In genomic region chr22:21697021-21697771, GRCh38 we compare ENCODE assay signal across 16 cellular contexts. TPM values are rescaled to one million over a fixed set of nuclear protein-coding genes. Genes with fewer than 3 reads are reported as not detected.
DNase-seq lines count a peak whose midpoint lies in the region; ATAC-seq, FAIRE-seq and TF ChIP-seq lines count a peak whose summit lies in the region.
"Had no signal": no experiment of that assay in that cellular context is flagged by ENCODE, and none has a peak within 500 bp of the region (broad histone marks: within the 10 kb centered on the region; RNA-seq: fewer than 3 reads in every experiment).

No MANE protein-coding gene starts in this region.

- H3F3A ChIP-seq in smooth muscle cell (ENCODE audit: low read depth): no peaks in the 10 kb centered on the region

- no peak for FAIRE-seq in GM12878 (lab: Jason Lieb, UNC)

- RAD21 ChIA-PET in GM12878 (lab: Charles Lee; ENCODE audit: unreplicated experiment): interaction anchor here (0.9 kb wide), 2 partner anchors 15 to 16 kb away, joined by 3 read pairs; no protein-coding TSS in a partner anchor

- H3K4me2 ChIP-seq in GM12878 (ENCODE audit: control insufficient read depth, insufficient read depth) (no peak overlapping the region), smooth muscle cell (no peak overlapping the region)

- H3K27me3 ChIP-seq in GM12878 (replicated peaks in 1 of 2; ENCODE audit: control insufficient read depth in 2 of 2, insufficient read depth in 2 of 2, low read length in 1 of 2) (no peaks in the 10 kb centered on the region), left ventricle myocardium inferior (ENCODE audit: low read depth) (no peaks in the 10 kb centered on the region), stomach (no peaks in the 10 kb centered on the region), smooth muscle cell (ENCODE audit: low read depth) (no peaks in the 10 kb centered on the region), testis (no peaks in the 10 kb centered on the region)
- H3K27me3 ChIP-seq: ovary, spleen had no signal

- DNase-seq in HFFc6 (no peak), GM12878 (ENCODE audit: low read depth, low spot score) (no peak), left ventricle myocardium inferior (no peak), stomach (no peak), smooth muscle cell (lab: John Stamatoyannopoulos, UW; ENCODE audit: unreplicated experiment) (no peak), testis (no peak)
- DNase-seq in stimulated activated CD8-positive, alpha-beta memory T cell treated with anti-CD3 and anti-CD28 coated beads, Interleukin-4, amount 100 ng/mL, for 48 hours: no peak
- DNase-seq: activated T-cell treated with anti-CD3 and anti-CD28 coated beads, Interleukin-2, amount 50 U/mL, for 72 hours; GOT3; islet precursor cell; MV-4-11; NCI-H2029 treated with DMSO at 0.1 percent for 48 hours; NCI-H524; ovary; spleen; stimulated activated naive CD4-positive, alpha-beta T cell treated with Interleukin-2 at 50 U/mL for 16 hours had no signal

- SMC1A ChIA-PET in GM12878 (lab: Charles Lee; ENCODE audit: uncharacterized antibody, unreplicated experiment): interaction anchor here (0.5 kb wide), 1 partner anchor 467 kb away, joined by 3 read pairs; no protein-coding TSS in a partner anchor

- BruUV-seq in GM12878 (replicated peaks; lab: Mats Ljungman, UMichigan): no TSS peak

- H2AFZ ChIP-seq in GM12878 (ENCODE audit: control insufficient read depth, low read depth, low read length) (no peak overlapping the region), smooth muscle cell (ENCODE audit: low read depth) (no peak overlapping the region)

- H3K4me1 Mint-ChIP-seq in HFFc6 (ENCODE audit: low read depth): peaks cover 23% of the 10 kb centered on the region

- no peak overlapping the region for H3K4me3 Mint-ChIP-seq in HFFc6
- H3K4me3 Mint-ChIP-seq: activated T-cell treated with anti-CD3 and anti-CD28 coated beads, Interleukin-2, amount 50 U/mL, for 72 hours had no signal

- WGBS in GM12878 (ENCODE audit: insufficient coverage, insufficient replicate concordance, low lambda C conversion rate, missing lambda C conversion rate): 96% methylated on average over 16 of the region's 16 CpGs
- WGBS in stomach, 5 donors: 76 to 83% (median 82%) methylated on average over 8 to 16 of the region's 16 CpGs
- 92% methylated on average over 16 of the region's 16 CpGs for WGBS in smooth muscle cell (ENCODE audit: low lambda C conversion rate)
- WGBS in testis, 2 donors: 94 to 95% methylated on average over 14 to 16 of the region's 16 CpGs

- ATAC-seq in GM12878: no peak
- ATAC-seq: activated T-cell treated with anti-CD3 and anti-CD28 coated beads, Interleukin-2, amount 50 U/mL, for 72 hours had no signal

- H3K27me3 Mint-ChIP-seq in HFFc6 (ENCODE audit: insufficient read depth): no peaks in the 10 kb centered on the region; the same call in 1 of the 2 replicates

- no peak overlapping the region for H3K9ac ChIP-seq in GM12878 (ENCODE audit: control insufficient read depth, insufficient read depth, low read length)
- no peak overlapping the region for H3K9ac ChIP-seq in smooth muscle cell (ENCODE audit: low read depth)

- TF ChIP-seq POLR2A in GM12878 (IDR thresholded peaks at IDR 0.05; ENCODE audit: low read depth, low read length) (peak; percentile 49; the same call in 1 of the 2 replicates), stomach (IDR thresholded peaks at IDR 0.05) (no peak), testis (IDR thresholded peaks at IDR 0.05) (no peak)

- no peaks in the 10 kb centered on the region for H3K9me3 Mint-ChIP-seq in HFFc6
- H3K9me3 Mint-ChIP-seq: activated T-cell treated with anti-CD3 and anti-CD28 coated beads, Interleukin-2, amount 50 U/mL, for 72 hours had no signal

- no peaks in the 10 kb centered on the region for H4K20me1 ChIP-seq in GM12878 (ENCODE audit: control insufficient read depth, insufficient read depth)
- no peaks in the 10 kb centered on the region for H4K20me1 ChIP-seq in smooth muscle cell (ENCODE audit: low read depth)

- CTCF ChIA-PET in GM12878 (lab: Yijun Ruan, JAX): interaction anchor here (0.5 to 1.4 kb wide), 5 partner anchors 11 to 1652 kb away, joined by 3 to 8 read pairs (median 3); no protein-coding TSS in a partner anchor

- H3K27ac Mint-ChIP-seq in HFFc6: peak overlapping the region; percentile 61
- H3K27ac Mint-ChIP-seq: activated T-cell treated with anti-CD3 and anti-CD28 coated beads, Interleukin-2, amount 50 U/mL, for 72 hours had no signal

- no peaks in the 10 kb centered on the region for H3K36me3 Mint-ChIP-seq in HFFc6 (ENCODE audit: low read depth)

- in situ Hi-C loops in GM12878 (cut with MboI): no loop called here

- H3K79me2 ChIP-seq in GM12878 (ENCODE audit: control insufficient read depth, insufficient read depth, low read length) (no peaks in the 10 kb centered on the region), smooth muscle cell (ENCODE audit: low read depth) (no peaks in the 10 kb centered on the region)

- no peak overlapping the region for H3K27ac ChIP-seq in GM12878 (ENCODE audit: control insufficient read depth, insufficient read depth)
- peak overlapping the region; percentile 77 for H3K27ac ChIP-seq in left ventricle myocardium inferior (replicated peaks)
- peak overlapping the region in 3 of 5 donors; percentile 34 to 77 (median 61) for H3K27ac ChIP-seq in stomach
- no peak overlapping the region for H3K27ac ChIP-seq in smooth muscle cell (ENCODE audit: low read depth)
- H3K27ac ChIP-seq in testis: no peak overlapping the region
- H3K27ac ChIP-seq: ovary, spleen had no signal

- H3K36me3 ChIP-seq in GM12878 (ENCODE audit: control insufficient read depth in 2 of 2, insufficient read depth in 2 of 2, low read length in 1 of 2): peaks cover 7 to 25% of the 10 kb centered on the region in 2 experiments; a peak in 3 of 4 replicates
- H3K36me3 ChIP-seq in left ventricle myocardium inferior: peaks cover 64% of the 10 kb centered on the region
- peaks cover 42 to 94% (median 89%) of the 10 kb centered on the region in 4 donors for H3K36me3 ChIP-seq in stomach
- H3K36me3 ChIP-seq in smooth muscle cell (ENCODE audit: low read depth): no peaks in the 10 kb centered on the region
- no peaks in the 10 kb centered on the region for H3K36me3 ChIP-seq in testis (ENCODE audit: low read depth, missing control alignments)
- H3K36me3 ChIP-seq: ovary had no signal

- TF ChIP-seq EP300 in GM12878 (IDR thresholded peaks at IDR 0.05; ENCODE audit: borderline replicate concordance in 1 of 2, control insufficient read depth in 1 of 2, low read depth in 2 of 2, low read length in 2 of 2) (no peak), stomach (IDR thresholded peaks at IDR 0.05) (no peak)

- no peak overlapping the region for H3K4me3 ChIP-seq in GM12878
- H3K4me3 ChIP-seq in left ventricle myocardium inferior: no peak overlapping the region
- no peak overlapping the region for H3K4me3 ChIP-seq in stomach
- no peak overlapping the region for H3K4me3 ChIP-seq in smooth muscle cell
- H3K4me3 ChIP-seq in testis: no peak overlapping the region
- H3K4me3 ChIP-seq: ovary, spleen had no signal

- POLR2A ChIA-PET in GM12878 (lab: Charles Lee): interaction anchor here (0.6 kb wide), 2 partner anchors 11 to 243 kb away, joined by 3 to 10 read pairs; no protein-coding TSS in a partner anchor

- TF ChIP-seq CTCF in HFFc6 (IDR thresholded peaks at IDR 0.05) (no peak), GM12878 (IDR thresholded peaks at IDR 0.05 in 2 of 3, conservative IDR thresholded peaks at IDR 0.05 in 1 of 3; ENCODE audit: control insufficient read depth in 2 of 3, extremely low read depth in 1 of 3, insufficient read depth in 1 of 3, low read depth in 3 of 3, low read length in 3 of 3) (no peak), left ventricle myocardium inferior (IDR thresholded peaks at IDR 0.05; ENCODE audit: borderline replicate concordance) (no peak), stomach (IDR thresholded peaks at IDR 0.05) (no peak), smooth muscle cell (IDR thresholded peaks at IDR 0.05; ENCODE audit: borderline replicate concordance, insufficient read depth, poor library complexity, severe bottlenecking) (no peak), testis (IDR thresholded peaks at IDR 0.05) (no peak)

- TF ChIP-seq RAD21 in GM12878 (IDR thresholded peaks at IDR 0.05; ENCODE audit: insufficient read depth, low read depth, low read length): no peak

- intact Hi-C loops in GM12878 (cut with micrococcal nuclease; ENCODE audit: unreplicated experiment) (no loop called here), left ventricle myocardium inferior (cut with micrococcal nuclease) (no loop called here), stomach (cut with DNase I; ENCODE audit: low total_unique reads) (no loop called here), testis (cut with DNase I; ENCODE audit: low total_unique reads) (no loop called here)

- no peaks in the 10 kb centered on the region for H3K4me1 ChIP-seq in GM12878 (ENCODE audit: control insufficient read depth, insufficient read depth, low read length)
- H3K4me1 ChIP-seq in left ventricle myocardium inferior: peaks cover 31% of the 10 kb centered on the region
- H3K4me1 ChIP-seq in stomach: peaks cover 0 to 30% (median 13%) of the 10 kb centered on the region in 4 donors
- H3K4me1 ChIP-seq in smooth muscle cell (ENCODE audit: low read depth): no peaks in the 10 kb centered on the region
- peaks cover 7% of the 10 kb centered on the region for H3K4me1 ChIP-seq in testis

- no peaks in the 10 kb centered on the region for H3K9me3 ChIP-seq in GM12878 (replicated peaks; ENCODE audit: control insufficient read depth, insufficient read depth, low read length)
- no peaks in the 10 kb centered on the region for H3K9me3 ChIP-seq in left ventricle myocardium inferior (replicated peaks)
- H3K9me3 ChIP-seq in stomach: no peaks in the 10 kb centered on the region
- no peaks in the 10 kb centered on the region for H3K9me3 ChIP-seq in smooth muscle cell (replicated peaks; ENCODE audit: low read depth)
- no peaks in the 10 kb centered on the region for H3K9me3 ChIP-seq in testis
- H3K9me3 ChIP-seq: ovary, spleen had no signal

RNA-seq across cellular contexts. Expression of gene PPIL2, which starts 31.4 kb away (rescaled TPM):
- 10 to 100 TPM; 34.9 to 42.2 (median 39.4) TPM for total RNA-seq in HFFc6 (2021; fragmentation: NEBNext Ultra II Directional; extraction: Animal tissue kit (Norgen Biotek cat#: 25700))
- total RNA-seq in GM12878 (2013; cell fraction: nucleolus; rRNA removed): 209 and 222 TPM in 2 replicates
- total RNA-seq in GM12878 (2014; rRNA removed): 27.5 and 32.3 TPM in 2 replicates
- total RNA-seq in GM12878 (2014; rRNA removed; fragmentation: Illumina TruSeq; extraction: Trizol): 27.1 and 29.0 TPM in 2 replicates
- 45.1 and 47.3 TPM in 2 replicates for total RNA-seq in GM12878 (2021)
- 15.9 TPM for polyA plus RNA-seq in GM12878 (2011; ENCODE audit: low read depth)
- 32.4 and 57.0 TPM in 2 replicates for polyA plus RNA-seq in GM12878 (2011; rRNA removed)
- 52.5 and 59.8 TPM in 2 replicates for polyA plus RNA-seq in GM12878 (2011; cell fraction: cytosol; rRNA removed)
- polyA plus RNA-seq in GM12878 (2011; cell fraction: nucleus; rRNA removed): 243 and 264 TPM in 2 replicates
- polyA plus RNA-seq in GM12878 (2012): 30.2 and 32.0 TPM in 2 replicates
- 32.9 and 40.6 TPM in 2 replicates for polyA plus RNA-seq in GM12878 (2014; fragmentation: Illumina TruSeq; extraction: Trizol)
- polyA plus RNA-seq in GM12878 (2014; fragmentation: Nextera tagmentation; extraction: Ambion mirVana): 1 to 10 TPM; 3.5 to 5.7 TPM
- polyA plus RNA-seq in GM12878 (2014; rRNA removed): 56.8 and 63.5 TPM in 2 replicates
- polyA plus RNA-seq in GM12878 (2016; fragmentation: Nextera tagmentation; extraction: Ambion mirVana): 10 to 100 TPM; 39.4 to 46.7 TPM
- 58.5 and 59.1 TPM in 2 replicates for polyA minus RNA-seq in GM12878 (2011; rRNA and poly(A)+ RNA removed)
- polyA minus RNA-seq in GM12878 (2011; cell fraction: cytosol; rRNA and poly(A)+ RNA removed): 11.9 and 12.9 TPM in 2 replicates
- polyA minus RNA-seq in GM12878 (2011; cell fraction: nucleus; rRNA and poly(A)+ RNA removed): 64.8 and 107 TPM in 2 replicates
- total RNA-seq in left ventricle myocardium inferior: 27.1 TPM
- 10 to 100 TPM; 35.0 to 77.9 (median 51.1) TPM for total RNA-seq in stomach
- polyA plus RNA-seq in stomach: 10 to 100 TPM; 20.6 to 36.0 (median 22.3) TPM
- total RNA-seq in smooth muscle cell: 16.3 and 19.2 TPM in 2 replicates
- polyA plus RNA-seq in smooth muscle cell: 23.7 and 29.6 TPM in 2 replicates
- total RNA-seq in testis: 10 to 100 TPM; 64.6 to 65.3 TPM
- polyA plus RNA-seq in testis (ENCODE audit: insufficient read depth, low read depth, low replicate concordance): 35.5 TPM

RNA-seq across cellular contexts. Expression of gene YPEL1, which starts 38.4 kb away (rescaled TPM):
- total RNA-seq in HFFc6 (2021; fragmentation: NEBNext Ultra II Directional; extraction: Animal tissue kit (Norgen Biotek cat#: 25700)): under 1 TPM in 5 of 6 experiments, not detected in 1; 0.17 to 0.38 (median 0.20) TPM
- 3.8 and 4.0 TPM in 2 replicates for total RNA-seq in GM12878 (2013; cell fraction: nucleolus; rRNA removed)
- total RNA-seq in GM12878 (2014; rRNA removed) (0.98 and 5.0 TPM in 2 replicates), GM12878 (2014; rRNA removed; fragmentation: Illumina TruSeq; extraction: Trizol) (0.67 and 0.83 TPM in 2 replicates), GM12878 (2021) (1.4 and 1.9 TPM in 2 replicates), left ventricle myocardium inferior (8.3 TPM), stomach (10 to 100 TPM in 1 of 5 donors, 1 to 10 TPM in 3, under 1 TPM in 1; 0.58 to 22.2 (median 5.7) TPM), smooth muscle cell (1.2 and 1.8 TPM in 2 replicates), testis (100 to 1,000 TPM in 1 of 2 donors, 10 to 100 TPM in 1; 83.6 to 169 TPM)
- 1.2 TPM for polyA plus RNA-seq in GM12878 (2011; ENCODE audit: low read depth)
- polyA plus RNA-seq in GM12878 (2011; rRNA removed) (2.5 and 2.7 TPM in 2 replicates), GM12878 (2014; fragmentation: Illumina TruSeq; extraction: Trizol) (0.69 and 0.82 TPM in 2 replicates), GM12878 (2014; fragmentation: Nextera tagmentation; extraction: Ambion mirVana) (under 1 TPM; 0.13 to 0.21 TPM), GM12878 (2014; rRNA removed) (1.2 and 1.4 TPM in 2 replicates), GM12878 (2016; fragmentation: Nextera tagmentation; extraction: Ambion mirVana) (1 to 10 TPM; 1.7 to 2.4 TPM), stomach (1 to 10 TPM; 2.5 to 4.0 (median 2.7) TPM), smooth muscle cell (4.1 TPM in 2 replicates), testis (ENCODE audit: insufficient read depth, low read depth, low replicate concordance) (168 TPM)
- 1.4 and 1.5 TPM in 2 replicates for polyA plus RNA-seq in GM12878 (2011; cell fraction: cytosol; rRNA removed)
- 1.3 and 1.7 TPM in 2 replicates for polyA plus RNA-seq in GM12878 (2011; cell fraction: nucleus; rRNA removed)
- polyA plus RNA-seq in GM12878 (2012): 1.9 and 2.0 TPM in 2 replicates
- 2.0 and 2.1 TPM in 2 replicates for polyA minus RNA-seq in GM12878 (2011; rRNA and poly(A)+ RNA removed)
- 0.52 and 0.94 TPM in 2 replicates for polyA minus RNA-seq in GM12878 (2011; cell fraction: cytosol; rRNA and poly(A)+ RNA removed)
- polyA minus RNA-seq in GM12878 (2011; cell fraction: nucleus; rRNA and poly(A)+ RNA removed): 0.67 and 1.1 TPM in 2 replicates

RNA-seq across cellular contexts. Expression of gene SDF2L1, which starts 55.1 kb away (rescaled TPM):
- 10 to 100 TPM; 49.1 to 63.5 (median 55.6) TPM for total RNA-seq in HFFc6 (2021; fragmentation: NEBNext Ultra II Directional; extraction: Animal tissue kit (Norgen Biotek cat#: 25700))
- 3.6 and 5.4 TPM in 2 replicates for total RNA-seq in GM12878 (2013; cell fraction: nucleolus; rRNA removed)
- 70.2 and 109 TPM in 2 replicates for total RNA-seq in GM12878 (2014; rRNA removed)
- total RNA-seq in GM12878 (2014; rRNA removed; fragmentation: Illumina TruSeq; extraction: Trizol): 12.9 and 17.1 TPM in 2 replicates
- 81.4 and 90.1 TPM in 2 replicates for total RNA-seq in GM12878 (2021)
- 15.5 TPM for polyA plus RNA-seq in GM12878 (2011; ENCODE audit: low read depth)
- polyA plus RNA-seq in GM12878 (2011; rRNA removed): 8.8 and 20.8 TPM in 2 replicates
- 29.8 and 63.0 TPM in 2 replicates for polyA plus RNA-seq in GM12878 (2011; cell fraction: cytosol; rRNA removed)
- polyA plus RNA-seq in GM12878 (2011; cell fraction: nucleus; rRNA removed): 16.4 and 22.6 TPM in 2 replicates
- polyA plus RNA-seq in GM12878 (2012): 49.9 and 87.0 TPM in 2 replicates
- 0.33 and 3.9 TPM in 2 replicates for polyA plus RNA-seq in GM12878 (2014; fragmentation: Illumina TruSeq; extraction: Trizol)
- 10 to 100 TPM in 1 of 2 experiments, 1 to 10 TPM in 1; 3.0 to 17.8 TPM for polyA plus RNA-seq in GM12878 (2014; fragmentation: Nextera tagmentation; extraction: Ambion mirVana)
- 97.9 and 134 TPM in 2 replicates for polyA plus RNA-seq in GM12878 (2014; rRNA removed)
- polyA plus RNA-seq in GM12878 (2016; fragmentation: Nextera tagmentation; extraction: Ambion mirVana): 100 to 1,000 TPM; 191 to 214 TPM
- 14.3 and 25.4 TPM in 2 replicates for polyA minus RNA-seq in GM12878 (2011; rRNA and poly(A)+ RNA removed)
- polyA minus RNA-seq in GM12878 (2011; cell fraction: cytosol; rRNA and poly(A)+ RNA removed): 12.2 and 12.8 TPM in 2 replicates
- 4.4 and 8.3 TPM in 2 replicates for polyA minus RNA-seq in GM12878 (2011; cell fraction: nucleus; rRNA and poly(A)+ RNA removed)
- 18.3 TPM for total RNA-seq in left ventricle myocardium inferior
- total RNA-seq in stomach: 100 to 1,000 TPM in 1 of 5 donors, 10 to 100 TPM in 2, 1 to 10 TPM in 1, not detected in 1; 4.0 to 101 (median 24.2) TPM
- 10 to 100 TPM; 36.4 to 42.7 (median 39.0) TPM for polyA plus RNA-seq in stomach
- 13.3 and 24.9 TPM in 2 replicates for total RNA-seq in smooth muscle cell
- 80.1 and 102 TPM in 2 replicates for polyA plus RNA-seq in smooth muscle cell
- total RNA-seq in testis: 10 to 100 TPM; 33.0 to 34.3 TPM
- 23.9 TPM for polyA plus RNA-seq in testis (ENCODE audit: insufficient read depth, low read depth, low replicate concordance)

Comparison
In these comparisons a context has a peak if more than half of its experiments do, and no peak if none do; other contexts are left out.
1. H3K27ac ChIP-seq: peak in left ventricle myocardium inferior (single experiment) and stomach (3 of 5); none in GM12878 (single experiment), smooth muscle cell (single experiment) and testis (0 of 2).